17 cellular contexts compared by ENCODE assay signal in the genomic region with DNA sequence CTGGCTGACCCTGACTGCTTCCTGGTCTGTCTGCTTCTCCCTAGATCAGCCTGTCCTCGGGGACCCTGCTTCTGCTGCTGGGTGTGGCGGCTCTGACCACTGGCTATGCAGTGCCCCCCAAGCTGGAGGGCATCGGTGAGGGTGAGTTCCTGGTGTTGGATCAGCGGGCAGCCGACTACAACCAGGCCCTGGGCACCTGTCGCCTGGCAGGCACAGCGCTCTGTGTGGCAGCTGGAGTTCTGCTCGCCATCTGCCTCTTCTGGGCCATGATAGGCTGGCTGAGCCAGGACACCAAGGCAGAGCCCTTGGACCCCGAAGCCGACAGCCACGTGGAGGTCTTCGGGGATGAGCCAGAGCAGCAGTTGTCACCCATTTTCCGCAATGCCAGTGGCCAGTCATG. TPM values are rescaled to one million over a fixed set of nuclear protein-coding genes. Genes with fewer than 3 reads are reported as not detected.
DNase-seq lines count a peak whose midpoint lies in the region; ATAC-seq, FAIRE-seq and TF ChIP-seq lines count a peak whose summit lies in the region.
"Had no signal": no experiment of that assay in that cellular context is flagged by ENCODE, and none has a peak within 500 bp of the region (broad histone marks: within the 10 kb centered on the region; RNA-seq: fewer than 3 reads in every experiment).

No MANE protein-coding gene starts in this region.

- no peak overlapping the region for H3K14ac ChIP-seq in IMR-90 (replicated peaks; ENCODE audit: low read depth, low read length)

- POLR2A ChIA-PET in IMR-90 (lab: Charles Lee; ENCODE audit: unreplicated experiment), result no interaction called here

- H3K56ac ChIP-seq in IMR-90 (ENCODE audit: extremely low read depth, insufficient read depth, low read length), result no peak overlapping the region

- no peak overlapping the region for H4K91ac ChIP-seq in IMR-90 (ENCODE audit: insufficient read depth, low read depth, low read length)

- intact Hi-C loops in IMR-90 (cut with micrococcal nuclease), result loop anchor here (5.0 kb wide), 1 partner anchor 189 kb away; a partner anchor contains a TSS

- TF ChIP-seq CTCF in IMR-90 (conservative IDR thresholded peaks at IDR 0.05; ENCODE audit: low read depth, low read length), result no peak

- no peak for ATAC-seq in IMR-90 (ENCODE audit: low read depth)
- no peak for ATAC-seq in HG03460 (IDR thresholded peaks at IDR 0.05; ENCODE audit: unreplicated experiment)

- H2BK120ac ChIP-seq in IMR-90 (ENCODE audit: low read depth, low read length), result no peak overlapping the region

- 93% methylated on average over 13 of the region's 13 CpGs; no CpG with 5 or more reads in 1 of the 2 experiments for WGBS in IMR-90 (ENCODE audit: extremely low coverage in 2 of 2, insufficient read length in 1 of 2), 2 experiments

- in situ Hi-C loops in IMR-90 (cut with MboI; ENCODE audit: low sequenced_read_pairs), result loop anchor here (5.0 to 10.0 kb wide), 4 partner anchors 79 to 382 kb away; a partner anchor contains a TSS

- H3K27me3 ChIP-seq in IMR-90 (ENCODE audit: control insufficient read depth, insufficient read depth, low read length), result no peaks in the 10 kb centered on the region
- H3K27me3 ChIP-seq: BE2C had no signal

- no peak overlapping the region for H2AK5ac ChIP-seq in IMR-90 (ENCODE audit: low read depth, low read length)

- DNase-seq in NCI-H524 (lab: John Stamatoyannopoulos, UW) (peak; percentile 60 to 84), NCI-H524 treated with DMSO at 0.1 percent for 48 hours (lab: John Stamatoyannopoulos, UW) (no peak), IMR-90 (no peak), cerebellum (ENCODE audit: low spot score) (peak; percentile 44), GM12892 (ENCODE audit: insufficient read length) (no peak), T1000 (lab: John Stamatoyannopoulos, UW) (no peak)
- DNase-seq: BE2C; CD4-positive, CD25-positive, alpha-beta regulatory T cell; COR-L47; DMS153; DMS79; GF-D8; H9 had no signal

- H2BK20ac ChIP-seq in IMR-90 (ENCODE audit: low read depth, low read length), result no peak overlapping the region

- peaks cover 0 to 18% of the 10 kb centered on the region in 2 experiments; a peak in 3 of 4 replicates for H3K79me1 ChIP-seq in IMR-90 (ENCODE audit: low read depth in 1 of 2, low read length in 2 of 2)

- H4K5ac ChIP-seq in IMR-90 (ENCODE audit: low read depth, low read length), result no peak overlapping the region

- H3K27ac ChIP-seq in IMR-90 (ENCODE audit: insufficient read depth, low read length), result no peak overlapping the region
- H3K27ac ChIP-seq: KMS-11 had no signal

- no peak overlapping the region for H3K4me3 ChIP-seq in IMR-90 (ENCODE audit: insufficient read depth, low read depth, low read length)

- TF ChIP-seq POLR2A in IMR-90 (IDR thresholded peaks at IDR 0.05; ENCODE audit: low read depth, low read length) (no peak), GM12892 (IDR thresholded peaks at IDR 0.05; ENCODE audit: low read depth, low read length) (no peak)

- no peak overlapping the region for H3K4ac ChIP-seq in IMR-90 (ENCODE audit: low read depth, low read length)

- H3K4me2 ChIP-seq in IMR-90 (ENCODE audit: low read depth, low read length), result no peak overlapping the region
- H3K4me2 ChIP-seq: KMS-11 had no signal

- H2BK15ac ChIP-seq in IMR-90 (ENCODE audit: low read depth, low read length), result no peak overlapping the region

- peaks cover 4% of the 10 kb centered on the region; the same call in 1 of the 2 replicates for H4K20me1 ChIP-seq in IMR-90 (ENCODE audit: insufficient read depth, low read length)

- H2AFZ ChIP-seq in IMR-90 (replicated peaks; ENCODE audit: low read length, poor library complexity), result no peak overlapping the region

- no TSS peak for BruUV-seq in IMR-90 (replicated peaks; lab: Mats Ljungman, UMichigan)

- peak overlapping the region; percentile 50 for H2AK9ac ChIP-seq in IMR-90 (replicated peaks; ENCODE audit: low read depth, low read length, poor library complexity)

- H3K4me1 ChIP-seq in IMR-90 (ENCODE audit: control insufficient read depth, insufficient read depth, low read length), result peaks cover 5% of the 10 kb centered on the region
- H3K4me1 ChIP-seq: BE2C had no signal

- H3K9me3 ChIP-seq in IMR-90 (ENCODE audit: control insufficient read depth, insufficient read depth, low read length), result no peaks in the 10 kb centered on the region
- H3K9me3 ChIP-seq: BE2C had no signal

- CTCF ChIA-PET in IMR-90 (lab: Yijun Ruan, JAX), result interaction anchor here (0.7 to 0.8 kb wide), 2 partner anchors 107 to 314 kb away, joined by 3 read pairs; no protein-coding TSS in a partner anchor

- TF ChIP-seq RAD21 in IMR-90 (IDR thresholded peaks at IDR 0.05; ENCODE audit: low read length), result no peak

- FAIRE-seq in GM12892 (lab: Jason Lieb, UNC), result no peak
- FAIRE-seq: H1, HTR-8/SVneo had no signal

- 0 out of 2 replicates have a peak, but pooled peaks cover 6% of the 10 kb centered on the region for H3K9me1 ChIP-seq in IMR-90 (ENCODE audit: insufficient read depth, low read length)

- no peak overlapping the region for H3K9ac ChIP-seq in IMR-90 (ENCODE audit: low read depth, low read length)
- H3K9ac ChIP-seq: KMS-11 had no signal

- no peak overlapping the region for H4K8ac ChIP-seq in IMR-90 (ENCODE audit: low read depth in 2 of 2, low read length in 2 of 2)

- no peak overlapping the region for H3K18ac ChIP-seq in IMR-90 (ENCODE audit: low read depth, low read length)

- H2BK5ac ChIP-seq in IMR-90 (ENCODE audit: low read depth, low read length, poor library complexity, severe bottlenecking), result no peak overlapping the region

- dilution Hi-C loops in IMR-90 (cut with HindIII; ENCODE audit: low sequenced_read_pairs, unreplicated experiment), result no loop called here

- no peak overlapping the region for H3K23ac ChIP-seq in IMR-90 (ENCODE audit: low read depth, low read length)

- peaks cover 14% of the 10 kb centered on the region for H3K36me3 ChIP-seq in IMR-90 (ENCODE audit: control insufficient read depth, insufficient read depth, low read length)

TF ChIP-seq in IMR-90, 13 proteins besides CTCF, POLR2A, EP300 and RAD21:
- TF ChIP-seq CEBPB (IDR thresholded peaks at IDR 0.05; ENCODE audit: low read depth, low read length) (no peak), RCOR1 (IDR thresholded peaks at IDR 0.05; ENCODE audit: insufficient replicate concordance, low read length) (no peak), BHLHE40 (IDR thresholded peaks at IDR 0.05; ENCODE audit: low read depth, low read length) (no peak), MAZ (IDR thresholded peaks at IDR 0.05; ENCODE audit: borderline replicate concordance, low read depth, low read length) (no peak)
TF ChIP-seq in IMR-90: peak in this region for 0.

RNA-seq across cellular contexts. Expression of a gene that starts 6.3 kb away (rescaled TPM):
- total RNA-seq in IMR-90 (2012; rRNA removed) (9.9 and 17.5 TPM in 2 replicates), cerebellum (21.0 TPM)
- 75.1 and 101 TPM in 2 replicates for polyA plus RNA-seq in IMR-90 (2012; rRNA removed)
- polyA plus RNA-seq in IMR-90 (2012; cell fraction: cytosol; rRNA removed), result 67.5 and 73.6 TPM in 2 replicates
- 35.0 and 62.6 TPM in 2 replicates for polyA plus RNA-seq in IMR-90 (2012; cell fraction: nucleus; rRNA removed; ENCODE audit: low replicate concordance)
- polyA plus RNA-seq in GM12892 (2012; ENCODE audit: missing spikeins), result 7.4 TPM

RNA-seq across cellular contexts. Expression of a gene that starts 27.4 kb away (rescaled TPM):
- total RNA-seq in IMR-90 (2012; rRNA removed), result 15.0 and 18.5 TPM in 2 replicates
- 23.2 and 23.4 TPM in 2 replicates for polyA plus RNA-seq in IMR-90 (2012; rRNA removed)
- 15.9 and 35.9 TPM in 2 replicates for polyA plus RNA-seq in IMR-90 (2012; cell fraction: cytosol; rRNA removed)
- polyA plus RNA-seq in IMR-90 (2012; cell fraction: nucleus; rRNA removed; ENCODE audit: low replicate concordance), result 13.3 and 22.2 TPM in 2 replicates
- total RNA-seq in cerebellum, result 7.1 TPM
- 10.5 TPM for polyA plus RNA-seq in GM12892 (2012; ENCODE audit: missing spikeins)

RNA-seq across cellular contexts. Expression of a gene that starts 27.8 kb away (rescaled TPM):
- total RNA-seq in IMR-90 (2012; rRNA removed) (1.1 TPM in 2 replicates), cerebellum (8.5 TPM)
- polyA plus RNA-seq in IMR-90 (2012; rRNA removed), result 6.2 and 6.4 TPM in 2 replicates
- polyA plus RNA-seq in IMR-90 (2012; cell fraction: cytosol; rRNA removed), result 9.7 and 10.0 TPM in 2 replicates
- polyA plus RNA-seq in IMR-90 (2012; cell fraction: nucleus; rRNA removed; ENCODE audit: low replicate concordance), result 15.8 and 22.6 TPM in 2 replicates
- 2.1 TPM for polyA plus RNA-seq in GM12892 (2012; ENCODE audit: missing spikeins)

RNA-seq across cellular contexts. Expression of a gene that starts 54.9 kb away (rescaled TPM):
- total RNA-seq in IMR-90 (2012; rRNA removed), result 29.2 and 29.9 TPM in 2 replicates
- 84.2 and 89.4 TPM in 2 replicates for polyA plus RNA-seq in IMR-90 (2012; rRNA removed)
- 51.3 and 95.8 TPM in 2 replicates for polyA plus RNA-seq in IMR-90 (2012; cell fraction: cytosol; rRNA removed)
- 154 and 323 TPM in 2 replicates for polyA plus RNA-seq in IMR-90 (2012; cell fraction: nucleus; rRNA removed; ENCODE audit: low replicate concordance)
- total RNA-seq in cerebellum, result 18.8 TPM
- 64.6 TPM for polyA plus RNA-seq in GM12892 (2012; ENCODE audit: missing spikeins)

RNA-seq across cellular contexts. Expression of a gene that starts 55.8 kb away (rescaled TPM):
- total RNA-seq in IMR-90 (2012; rRNA removed) (10.9 and 13.9 TPM in 2 replicates), cerebellum (13.5 TPM)
- polyA plus RNA-seq in IMR-90 (2012; rRNA removed), result 8.2 and 8.8 TPM in 2 replicates
- polyA plus RNA-seq in IMR-90 (2012; cell fraction: cytosol; rRNA removed), result 7.4 and 8.5 TPM in 2 replicates
- 5.2 and 7.5 TPM in 2 replicates for polyA plus RNA-seq in IMR-90 (2012; cell fraction: nucleus; rRNA removed; ENCODE audit: low replicate concordance)
- polyA plus RNA-seq in GM12892 (2012; ENCODE audit: missing spikeins), result 14.4 TPM

Comparison
In these comparisons a context has a peak if more than half of its experiments do, and no peak if none do; other contexts are left out.
1. DNase-seq: peak in NCI-H524 (2 of 2) and cerebellum (single experiment); none in NCI-H524 treated with DMSO at 0.1 percent for 48 hours (single experiment), IMR-90 (single experiment), GM12892 (single experiment) and T1000 (single experiment).